12 cellular contexts compared by ENCODE assay signal in the genomic region with DNA sequence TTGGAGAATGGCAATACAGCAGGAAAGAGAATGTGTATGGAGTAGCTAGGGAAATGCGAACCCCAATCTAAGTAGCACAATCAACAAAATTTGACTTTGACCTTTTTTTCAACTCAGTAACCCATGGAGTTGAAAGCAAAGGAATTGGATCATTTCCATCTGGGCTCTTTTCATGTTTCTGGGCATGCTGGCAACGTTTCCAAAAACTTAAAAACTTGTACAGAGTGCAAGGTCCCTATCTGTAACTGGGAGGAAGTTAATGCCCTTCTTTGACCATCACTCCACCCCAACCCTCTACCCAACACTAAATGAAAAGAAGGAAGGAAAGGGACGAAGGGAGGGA. TPM values are rescaled to one million over a fixed set of nuclear protein-coding genes. Genes with fewer than 3 reads are reported as not detected.
DNase-seq lines count a peak whose midpoint lies in the region; ATAC-seq and TF ChIP-seq lines count a peak whose summit lies in the region.
"Had no signal": no experiment of that assay in that cellular context is flagged by ENCODE, and none has a peak within 500 bp of the region (broad histone marks: within the 10 kb centered on the region; RNA-seq: fewer than 3 reads in every experiment).

No MANE protein-coding gene starts in this region.

- H3K4me1 ChIP-seq in left ventricle myocardium inferior = peaks cover 29% of the 10 kb centered on the region
- H3K4me1 ChIP-seq: SJCRH30 had no signal

- H3K4me3 ChIP-seq in left ventricle myocardium inferior = peak overlapping the region; percentile 85

- ATAC-seq in Right ventricle myocardium inferior = no peak
- no peak for ATAC-seq in activated CD8-positive, alpha-beta T cell treated with anti-CD3 and anti-CD28 coated beads for 36 hours
- ATAC-seq in naive B cell (ENCODE audit: low read depth in 2 of 2) = no peak
- no peak for ATAC-seq in GM19328 (IDR thresholded peaks at IDR 0.05; ENCODE audit: unreplicated experiment)
- ATAC-seq in HG03354 (IDR thresholded peaks at IDR 0.05; ENCODE audit: poor library complexity, severe bottlenecking, unreplicated experiment) = no peak
- ATAC-seq: body of pancreas; stimulated activated naive CD8-positive, alpha-beta T cell treated with anti-CD3 and anti-CD28 coated beads, Interleukin-15, Interleukin-2, amounts not matched to agents 100 U/mL and 50 U/mL, for 24 hours had no signal

- H3K4me1 Mint-ChIP-seq in activated CD8-positive, alpha-beta T cell treated with anti-CD3 and anti-CD28 coated beads for 36 hours (ENCODE audit: low read depth) = peaks cover 23% of the 10 kb centered on the region
- peaks cover 3 to 24% (median 4%) of the 10 kb centered on the region in 3 donors for H3K4me1 Mint-ChIP-seq in naive B cell

- H3K27ac Mint-ChIP-seq in activated CD8-positive, alpha-beta T cell treated with anti-CD3 and anti-CD28 coated beads for 36 hours = peak overlapping the region; percentile 86
- peak overlapping the region in 2 of 6 donors; percentile 44 to 85 for H3K27ac Mint-ChIP-seq in naive B cell

- TF ChIP-seq CTCF in left ventricle myocardium inferior (IDR thresholded peaks at IDR 0.05; ENCODE audit: borderline replicate concordance) = no peak
- no peak for TF ChIP-seq CTCF in activated CD8-positive, alpha-beta T cell treated with anti-CD3 and anti-CD28 coated beads for 36 hours (IDR thresholded peaks at IDR 0.05)

- CTCF ChIA-PET in activated CD8-positive, alpha-beta T cell treated with anti-CD3 and anti-CD28 coated beads for 36 hours (lab: Charles Lee) = interaction anchor here (0.7 kb wide), 1 partner anchor 110 kb away, joined by 4 read pairs; no protein-coding TSS in a partner anchor

- no peaks in the 10 kb centered on the region for H3K36me3 Mint-ChIP-seq in activated CD8-positive, alpha-beta T cell treated with anti-CD3 and anti-CD28 coated beads for 36 hours (ENCODE audit: low read depth)
- H3K36me3 Mint-ChIP-seq in naive B cell = peaks cover 0 to 4% of the 10 kb centered on the region in 2 donors

- POLR2A ChIA-PET in activated CD8-positive, alpha-beta T cell treated with anti-CD3 and anti-CD28 coated beads for 36 hours (lab: Charles Lee) = no interaction called here

- peak overlapping the region; percentile 80 for H3K4me3 Mint-ChIP-seq in activated CD8-positive, alpha-beta T cell treated with anti-CD3 and anti-CD28 coated beads for 36 hours
- H3K4me3 Mint-ChIP-seq in naive B cell = peak overlapping the region; percentile 15 to 95 (median 69)

- no peaks in the 10 kb centered on the region for H3K27me3 Mint-ChIP-seq in activated CD8-positive, alpha-beta T cell treated with anti-CD3 and anti-CD28 coated beads for 36 hours
- H3K27me3 Mint-ChIP-seq in naive B cell = no peaks in the 10 kb centered on the region

- no peaks in the 10 kb centered on the region for H3K9me3 Mint-ChIP-seq in activated CD8-positive, alpha-beta T cell treated with anti-CD3 and anti-CD28 coated beads for 36 hours
- no peaks in the 10 kb centered on the region for H3K9me3 Mint-ChIP-seq in naive B cell

- no peaks in the 10 kb centered on the region for H3K9me3 ChIP-seq in left ventricle myocardium inferior (replicated peaks)
- H3K9me3 ChIP-seq: body of pancreas, SJCRH30 had no signal

- no peaks in the 10 kb centered on the region for H3K36me3 ChIP-seq in left ventricle myocardium inferior
- H3K36me3 ChIP-seq: SJCRH30 had no signal

- no peaks in the 10 kb centered on the region for H3K27me3 ChIP-seq in left ventricle myocardium inferior (ENCODE audit: low read depth)
- H3K27me3 ChIP-seq: body of pancreas, SJCRH30 had no signal

- intact Hi-C loops in left ventricle myocardium inferior (cut with micrococcal nuclease) = no loop called here
- intact Hi-C loops in Right ventricle myocardium inferior (cut with DNase I) = loop anchor here (1.0 to 5.0 kb wide), 2 partner anchors 76 to 118 kb away; partner anchors contain the start of gene TAX1BP1
- intact Hi-C loops in activated CD8-positive, alpha-beta T cell treated with anti-CD3 and anti-CD28 coated beads for 36 hours (cut with micrococcal nuclease) = loop anchor here (2.0 kb wide), 1 partner anchor 77 kb away; the partner anchor contains the start of gene TAX1BP1

- peak overlapping the region; percentile 90 for H3K27ac ChIP-seq in left ventricle myocardium inferior (replicated peaks)

- DNase-seq in left ventricle myocardium inferior (no peak), Right ventricle myocardium inferior (ENCODE audit: missing footprints) (no peak), naive B cell (no peak), iPS-NIHi7 (ENCODE audit: extremely low spot score) (no peak), superior temporal gyrus (ENCODE audit: extremely low spot score) (no peak)
- no peak for DNase-seq in activated CD8-positive, alpha-beta T cell treated with anti-CD3 and anti-CD28 coated beads for 36 hours
- DNase-seq: NCI-H526 treated with DMSO at 0.1 percent for 48 hours had no signal

RNA-seq across cellular contexts. Expression of gene HIBADH, which starts 1.3 kb away (rescaled TPM):
- total RNA-seq in left ventricle myocardium inferior = 90.8 TPM
- total RNA-seq in Right ventricle myocardium inferior = 108 TPM
- 10 to 100 TPM; 20.7 to 20.9 TPM for total RNA-seq in activated CD8-positive, alpha-beta T cell treated with anti-CD3 and anti-CD28 coated beads for 36 hours
- polyA plus RNA-seq in naive B cell (ENCODE audit: low read depth in 6 of 6) = 10 to 100 TPM; 23.0 to 36.1 (median 25.9) TPM
